Comparison of ENCODE assay signal across 8 cellular contexts in genomic region chr6:116667620-116668019, GRCh38. TPM values are rescaled to one million over a fixed set of nuclear protein-coding genes. Genes with fewer than 3 reads are reported as not detected.
DNase-seq lines count a peak whose midpoint lies in the region; ATAC-seq, FAIRE-seq and TF ChIP-seq lines count a peak whose summit lies in the region.

No MANE protein-coding gene starts in this region.

- H3K4me3 Mint-ChIP-seq in T-helper 17 cell (peak overlapping the region; percentile 97), glutamatergic neuron (ENCODE audit: unreplicated experiment) (peak overlapping the region; percentile 95)

- H3K27ac Mint-ChIP-seq in T-helper 17 cell: peak overlapping the region; percentile 95
- H3K27ac Mint-ChIP-seq in glutamatergic neuron (ENCODE audit: unreplicated experiment): no peak overlapping the region

- peak overlapping the region; percentile 78 to 83 for H3K4me3 ChIP-seq in testis

- H3K4me1 Mint-ChIP-seq in T-helper 17 cell: peaks cover 37% of the 10 kb centered on the region
- peaks cover 8% of the 10 kb centered on the region for H3K4me1 Mint-ChIP-seq in glutamatergic neuron (ENCODE audit: low read depth, unreplicated experiment)

- H3K9me3 ChIP-seq in T-helper 17 cell (ENCODE audit: control insufficient read depth, low read length, poor library complexity, severe bottlenecking) (no peaks in the 10 kb centered on the region), testis (no peaks in the 10 kb centered on the region)

- H3K36me3 ChIP-seq in testis (ENCODE audit: low read depth, missing control alignments): no peaks in the 10 kb centered on the region

- H3K4me1 ChIP-seq in testis: no peaks in the 10 kb centered on the region

- H3K9me3 Mint-ChIP-seq in glutamatergic neuron (ENCODE audit: unreplicated experiment): no peaks in the 10 kb centered on the region

- peak overlapping the region; percentile 61 to 79 for H3K27ac ChIP-seq in testis

- peaks cover 7% of the 10 kb centered on the region for H3K36me3 Mint-ChIP-seq in T-helper 17 cell (ENCODE audit: low read depth)
- no peaks in the 10 kb centered on the region for H3K36me3 Mint-ChIP-seq in glutamatergic neuron (ENCODE audit: unreplicated experiment)

- 23 to 33% methylated on average over 3 of the region's 3 CpGs for WGBS in testis, 2 donors

- TF ChIP-seq CTCF in glutamatergic neuron (IDR thresholded peaks at IDR 0.05; ENCODE audit: partially characterized antibody, unreplicated experiment) (no peak), testis (IDR thresholded peaks at IDR 0.05) (no peak)

- TF ChIP-seq POLR2A in GM12892 (IDR thresholded peaks at IDR 0.05; ENCODE audit: low read depth, low read length) (no peak), testis (IDR thresholded peaks at IDR 0.05) (no peak)

- H3K27me3 Mint-ChIP-seq in T-helper 17 cell (peaks cover 19% of the 10 kb centered on the region), glutamatergic neuron (ENCODE audit: unreplicated experiment) (peaks cover 2% of the 10 kb centered on the region)

- no peak for DNase-seq in GM12892 (ENCODE audit: insufficient read length)
- DNase-seq in T-helper 17 cell: no peak
- DNase-seq in glutamatergic neuron: no peak
- no peak for DNase-seq in testis
- no peak for DNase-seq in effector CD4-positive, alpha-beta T cell
- DNase-seq in COLO668 (lab: John Stamatoyannopoulos, UW; ENCODE audit: unreplicated experiment): no peak
- DNase-seq in mucosa of gallbladder (ENCODE audit: low spot score): no peak

- no peaks in the 10 kb centered on the region for H3K27me3 ChIP-seq in testis

- intact Hi-C loops in testis (cut with DNase I; ENCODE audit: low total_unique reads): no loop called here

- FAIRE-seq in GM12892 (lab: Jason Lieb, UNC): peak; percentile 62

- ATAC-seq in HG03139 (IDR thresholded peaks at IDR 0.05; ENCODE audit: unreplicated experiment) (peak; percentile 32), T-helper 17 cell (no peak)

RNA-seq across cellular contexts. Expression of gene ZUP1, which starts 0.9 kb away (rescaled TPM):
- 15.3 TPM for polyA plus RNA-seq in GM12892 (2012; ENCODE audit: missing spikeins)
- total RNA-seq in T-helper 17 cell (10 to 100 TPM; 12.9 to 18.0 TPM), glutamatergic neuron (ENCODE audit: unreplicated experiment) (17.8 TPM), testis (10 to 100 TPM; 11.8 to 13.6 TPM), mucosa of gallbladder (9.6 TPM)
- polyA plus RNA-seq in testis (ENCODE audit: insufficient read depth, low read depth, low replicate concordance): 8.5 TPM

RNA-seq across cellular contexts. Expression of gene KPNA5, which starts 13.4 kb away (rescaled TPM):
- 3.8 TPM for polyA plus RNA-seq in GM12892 (2012; ENCODE audit: missing spikeins)
- total RNA-seq in T-helper 17 cell: 10 to 100 TPM; 32.7 to 36.3 TPM
- total RNA-seq in glutamatergic neuron (ENCODE audit: unreplicated experiment): 21.9 TPM
- 10 to 100 TPM; 23.4 to 32.8 TPM for total RNA-seq in testis
- polyA plus RNA-seq in testis (ENCODE audit: insufficient read depth, low read depth, low replicate concordance): 50.3 TPM
- total RNA-seq in mucosa of gallbladder: 11.9 TPM

RNA-seq across cellular contexts. Expression of gene RSPH4A, which starts 51.3 kb away (rescaled TPM):
- polyA plus RNA-seq in GM12892 (2012; ENCODE audit: missing spikeins): not detected
- total RNA-seq in T-helper 17 cell: under 1 TPM; 0.60 to 0.67 TPM
- total RNA-seq in glutamatergic neuron (ENCODE audit: unreplicated experiment): 0.98 TPM
- total RNA-seq in testis: 1 to 10 TPM; 2.1 to 5.2 TPM
- polyA plus RNA-seq in testis (ENCODE audit: insufficient read depth, low read depth, low replicate concordance): 8.1 TPM
- 0.49 TPM for total RNA-seq in mucosa of gallbladder
